Comparison of ENCODE assay signal across 13 cellular contexts in the genomic region with DNA sequence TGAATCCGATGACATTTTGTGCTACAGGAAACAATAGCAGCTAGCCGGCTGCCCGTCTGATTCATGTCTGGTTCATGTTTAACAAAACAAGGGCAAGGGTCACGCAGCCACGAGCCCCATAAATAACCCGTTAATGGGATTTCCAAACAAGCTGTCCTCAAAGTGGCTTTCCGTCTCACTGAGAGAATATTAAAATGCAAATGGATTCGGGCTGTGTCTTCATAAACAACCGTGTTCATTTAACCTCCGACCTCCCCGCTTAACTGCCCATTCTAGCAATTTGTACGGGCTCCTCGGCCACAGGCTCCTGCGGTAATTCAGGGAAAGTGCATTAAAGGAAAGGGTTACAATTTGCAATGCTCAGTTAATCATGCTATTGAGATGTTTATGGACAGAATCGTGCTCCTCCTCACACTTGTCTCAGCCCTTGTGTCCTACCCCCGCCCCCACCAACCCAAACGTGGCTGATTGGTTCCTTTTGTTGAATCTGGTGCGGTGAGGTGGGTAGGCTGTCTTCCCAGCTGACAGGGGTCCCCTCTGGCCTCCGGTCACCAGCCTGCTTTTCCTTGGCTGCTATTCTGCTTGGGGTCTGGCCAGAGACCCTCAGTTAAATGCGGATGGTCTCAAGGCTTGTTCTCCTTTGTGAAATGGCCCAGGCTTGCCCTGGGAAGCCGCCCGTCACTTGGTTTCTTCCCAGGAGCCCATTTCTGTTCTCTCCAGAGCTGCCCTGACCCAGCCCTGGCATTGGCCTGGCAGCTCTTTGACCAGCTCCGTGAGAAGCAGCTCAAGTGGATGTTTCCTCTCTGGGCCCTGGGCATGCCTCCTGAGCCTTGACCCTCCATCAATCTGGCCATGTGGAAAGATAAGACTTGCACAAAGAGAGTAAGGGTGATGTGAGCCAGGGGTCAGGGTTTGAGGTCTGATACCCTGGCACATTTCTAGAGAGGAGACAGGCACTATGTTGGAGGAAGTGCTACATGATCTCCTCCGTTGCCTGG.
A peak's percentile ranks its signal among the peaks of the same experiment; 100 is the strongest.
DNase-seq lines count a peak whose midpoint lies in the region; ATAC-seq, FAIRE-seq and TF ChIP-seq lines count a peak whose summit lies in the region.
"Had no signal": no experiment of that assay in that cellular context is flagged by ENCODE, and none has a peak within 500 bp of the region (broad histone marks: within the 10 kb centered on the region; RNA-seq: fewer than 3 reads in every experiment).

No MANE protein-coding gene starts in this region.

- no peak overlapping the region for H2AFZ ChIP-seq in neural progenitor cell (replicated peaks)

- H3K9me3 ChIP-seq in neural progenitor cell (ENCODE audit: low read depth) (no peaks in the 10 kb centered on the region), pancreas (no peaks in the 10 kb centered on the region)

- no peaks in the 10 kb centered on the region for H4K20me1 ChIP-seq in neural progenitor cell (ENCODE audit: low read depth)

- peaks cover 14% of the 10 kb centered on the region for H3F3A ChIP-seq in neural progenitor cell (ENCODE audit: low read depth)

- H3K27ac ChIP-seq in neural progenitor cell (no peak overlapping the region), pancreas (no peak overlapping the region)
- H3K27ac ChIP-seq: C4-2B had no signal

- ATAC-seq in HG03457 (IDR thresholded peaks at IDR 0.05; ENCODE audit: unreplicated experiment) (no peak), pancreas (no peak)

- H3K4me1 ChIP-seq in neural progenitor cell: peaks cover 38% of the 10 kb centered on the region
- no peaks in the 10 kb centered on the region for H3K4me1 ChIP-seq in pancreas

- peaks cover 67% of the 10 kb centered on the region for H3K4me1 Mint-ChIP-seq in neural progenitor cell

- peak overlapping the region; percentile 52 for H3K4me2 ChIP-seq in neural progenitor cell

- intact Hi-C loops in pancreas (cut with DNase I): no loop called here

- TF ChIP-seq CTCF in epithelial cell of proximal tubule (conservative IDR thresholded peaks at IDR 0.05; ENCODE audit: low read depth, low read length): no peak
- no peak for TF ChIP-seq CTCF in neural progenitor cell (IDR thresholded peaks at IDR 0.05)
- no peak for TF ChIP-seq CTCF in pancreas (IDR thresholded peaks at IDR 0.05)

- 56% methylated on average over 24 of the region's 24 CpGs for WGBS in pancreas, 2 donors

- H3K27ac Mint-ChIP-seq in neural progenitor cell: no peak overlapping the region

- H3K79me2 ChIP-seq in neural progenitor cell (ENCODE audit: low read depth): no peaks in the 10 kb centered on the region

- H3K4me3 ChIP-seq in epithelial cell of proximal tubule (ENCODE audit: low read depth, low read length) (no peak overlapping the region), neural progenitor cell (no peak overlapping the region), pancreas (no peak overlapping the region)

- no peaks in the 10 kb centered on the region for H3K36me3 Mint-ChIP-seq in neural progenitor cell

- H3K9me3 Mint-ChIP-seq in neural progenitor cell: no peaks in the 10 kb centered on the region

- no peaks in the 10 kb centered on the region for H3K27me3 ChIP-seq in neural progenitor cell
- no peaks in the 10 kb centered on the region for H3K27me3 ChIP-seq in pancreas

- FAIRE-seq in pancreas (lab: Jason Lieb, UNC): no peak

- DNase-seq in EH (ENCODE audit: low read depth) (peak; percentile 61), NCI-H2227 treated with DMSO at 0.1 percent for 48 hours (lab: John Stamatoyannopoulos, UW) (peak; percentile 35), epithelial cell of proximal tubule (ENCODE audit: low read depth) (peak; percentile 80), neural progenitor cell (ENCODE audit: low spot score) (peak; percentile 28), medulla oblongata (ENCODE audit: extremely low spot score) (no peak), iPS-NIHi7 (ENCODE audit: extremely low spot score) (no peak), pancreas (no peak)
- DNase-seq: NCI-H187; stimulated activated CD4-positive, alpha-beta T cell treated with anti-CD3 and anti-CD28 coated beads, Interleukin-2, amount 100 ng/mL, for 48 hours; substantia nigra; T-helper 9 cell had no signal

- H3K4me3 Mint-ChIP-seq in neural progenitor cell: peak overlapping the region; percentile 20

- no peak overlapping the region for H3K9ac ChIP-seq in neural progenitor cell

- H3K36me3 ChIP-seq in neural progenitor cell (no peaks in the 10 kb centered on the region), pancreas (no peaks in the 10 kb centered on the region)

- H3K27me3 Mint-ChIP-seq in neural progenitor cell (ENCODE audit: insufficient read depth, low read depth): peaks cover 39% of the 10 kb centered on the region

Comparison
In these comparisons a context has a peak if more than half of its experiments do, and no peak if none do; other contexts are left out.
1. DNase-seq: peak in EH (single experiment), NCI-H2227 treated with DMSO at 0.1 percent for 48 hours (single experiment), epithelial cell of proximal tubule (single experiment) and neural progenitor cell (single experiment); none in medulla oblongata (single experiment), iPS-NIHi7 (single experiment) and pancreas (0 of 6).